20 cellular contexts compared by ENCODE assay signal in the genomic region with DNA sequence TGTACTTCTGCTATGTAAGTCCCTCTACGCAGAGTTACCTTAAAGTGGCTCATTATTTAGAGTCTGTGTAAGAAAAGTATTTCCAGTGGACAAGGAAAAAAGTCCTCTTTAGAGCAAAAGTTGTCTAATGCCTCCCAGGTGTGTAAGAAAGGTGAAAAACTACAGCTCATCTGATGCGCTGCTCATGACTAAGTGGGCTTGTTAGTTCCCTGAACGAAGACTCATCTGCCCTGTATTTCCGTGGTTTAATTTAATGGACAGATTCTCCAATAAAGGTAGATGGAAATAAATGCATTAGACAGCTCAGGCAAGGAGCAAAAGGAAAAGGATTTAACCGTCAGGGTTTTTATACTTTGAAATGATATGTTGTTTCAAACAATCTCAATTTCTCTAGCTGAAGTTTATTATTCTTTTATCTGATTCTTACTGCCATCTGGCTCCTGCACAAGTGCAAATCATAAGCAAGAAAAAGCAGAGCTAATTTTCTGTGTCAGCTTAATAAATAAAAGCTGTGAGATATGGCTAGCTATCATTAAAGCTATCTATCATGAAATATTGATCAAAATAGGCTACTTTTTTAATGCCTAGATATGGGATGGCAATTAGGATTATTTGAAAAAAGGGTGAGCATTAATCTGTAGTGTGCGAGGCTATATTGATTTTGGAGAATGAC.
"Had no signal": no experiment of that assay in that cellular context is flagged by ENCODE, and none has a peak within 500 bp of the region (broad histone marks: within the 10 kb centered on the region; RNA-seq: fewer than 3 reads in every experiment).

No MANE protein-coding gene starts in this region.

- H3K27ac ChIP-seq: ascending aorta, PC-9 had no signal

- H3K36me3 ChIP-seq: ascending aorta had no signal

- H2AFZ ChIP-seq: PC-9 had no signal

- H3K9me3 ChIP-seq: ascending aorta had no signal

- DNase-seq: activated CD4-positive, alpha-beta T cell treated with anti-CD3 and anti-CD28 coated beads for 4 hours; activated CD8-positive, alpha-beta memory T cell treated with anti-CD3 and anti-CD28 coated beads, Interleukin-2, amount 50 U/mL, for 48 hours; activated CD8-positive, alpha-beta T cell treated with anti-CD3 and anti-CD28 coated beads, Interleukin-2, amount 10 ng/mL, durations not matched to agents 7 days and 5 days; activated naive CD8-positive, alpha-beta T cell treated with anti-CD3 and anti-CD28 coated beads, Interleukin-2, amount 50 U/mL, for 24 hours; activated T-cell treated with anti-CD3 and anti-CD28 coated beads, Interleukin-2, amount 50 U/mL, for 1 hour; amniotic stem cell; cerebellar nuclear complex; Karpas-422; NCI-H1105 treated with DMSO at 0.1 percent for 48 hours; NCI-H1436 treated with DMSO at 0.1 percent for 48 hours; NCI-H2029; NCI-H2107; NCI-H510A treated with DMSO at 0.1 percent for 48 hours; PC-9; SIG-M5; SW 1271 had no signal

- H3K4me1 ChIP-seq: ascending aorta had no signal

- H3K4me3 ChIP-seq: ascending aorta, K562, PC-9 had no signal

- H3K4me2 ChIP-seq: PC-9 had no signal

- ATAC-seq: activated CD4-positive, CD25-positive, alpha-beta regulatory T cell treated with anti-CD3 and anti-CD28 coated beads, Interleukin-2, amount 50 U/mL, for 24 hours; activated CD8-positive, alpha-beta T cell treated with anti-CD3 and anti-CD28 coated beads, Interleukin-2, amount 10 ng/mL, durations not matched to agents 7 days and 5 days; activated naive CD4-positive, alpha-beta T cell treated with anti-CD3 and anti-CD28 coated beads, Interleukin-2, amount 50 U/mL, for 72 hours; activated naive CD8-positive, alpha-beta T cell treated with anti-CD3 and anti-CD28 coated beads, Interleukin-2, amount 50 U/mL, for 24 hours; K562 had no signal

- H3K27me3 ChIP-seq: ascending aorta had no signal
